In genomic region chr9:109181284-109181683, GRCh38 we compare ENCODE assay signal across 12 cellular contexts. TPM values are rescaled to one million over a fixed set of nuclear protein-coding genes. Genes with fewer than 3 reads are reported as not detected.
DNase-seq lines count a peak whose midpoint lies in the region; ATAC-seq, FAIRE-seq and TF ChIP-seq lines count a peak whose summit lies in the region.
"Had no signal": no experiment of that assay in that cellular context is flagged by ENCODE, and none has a peak within 500 bp of the region (broad histone marks: within the 10 kb centered on the region; RNA-seq: fewer than 3 reads in every experiment).

No MANE protein-coding gene starts in this region.

- no peak overlapping the region for H3K4me3 Mint-ChIP-seq in activated naive CD8-positive, alpha-beta T cell treated with anti-CD3 and anti-CD28 coated beads for 36 hours
- H3K4me3 Mint-ChIP-seq in progenitor cell of endocrine pancreas (ENCODE audit: low read depth), result no peak overlapping the region
- H3K4me3 Mint-ChIP-seq: neural crest cell had no signal

- peak; percentile 61 for FAIRE-seq in GM12892 (lab: Jason Lieb, UNC)
- FAIRE-seq: endometrium had no signal

- TF ChIP-seq CTCF in progenitor cell of endocrine pancreas (IDR thresholded peaks at IDR 0.05; ENCODE audit: unreplicated experiment), result no peak

- peaks cover 13% of the 10 kb centered on the region for H3K4me1 Mint-ChIP-seq in activated naive CD8-positive, alpha-beta T cell treated with anti-CD3 and anti-CD28 coated beads for 36 hours
- H3K4me1 Mint-ChIP-seq in progenitor cell of endocrine pancreas (ENCODE audit: low read depth), result no peaks in the 10 kb centered on the region

- no peak overlapping the region for H3K27ac Mint-ChIP-seq in activated naive CD8-positive, alpha-beta T cell treated with anti-CD3 and anti-CD28 coated beads for 36 hours
- no peak overlapping the region for H3K27ac Mint-ChIP-seq in progenitor cell of endocrine pancreas

- H3K9me3 Mint-ChIP-seq in activated naive CD8-positive, alpha-beta T cell treated with anti-CD3 and anti-CD28 coated beads for 36 hours, result peaks cover 3% of the 10 kb centered on the region
- no peaks in the 10 kb centered on the region for H3K9me3 Mint-ChIP-seq in progenitor cell of endocrine pancreas (ENCODE audit: low read depth)
- H3K9me3 Mint-ChIP-seq: neural crest cell had no signal

- DNase-seq in GM12892 (ENCODE audit: insufficient read length) (peak; percentile 41), DMS153 (lab: John Stamatoyannopoulos, UW) (no peak), OCI-M1 (lab: John Stamatoyannopoulos, UW) (no peak), UCSD-AML1 (lab: John Stamatoyannopoulos, UW; ENCODE audit: unreplicated experiment) (no peak), progenitor cell of endocrine pancreas (ENCODE audit: low spot score, unreplicated experiment) (no peak)
- DNase-seq in activated naive CD8-positive, alpha-beta T cell treated with anti-CD3 and anti-CD28 coated beads for 36 hours, result peak; percentile 55
- DNase-seq: Calu3, NCI-H345 had no signal

- no peak for TF ChIP-seq POLR2A in GM12892 (IDR thresholded peaks at IDR 0.05; ENCODE audit: low read depth, low read length)

- peaks cover 2% of the 10 kb centered on the region for H3K36me3 Mint-ChIP-seq in activated naive CD8-positive, alpha-beta T cell treated with anti-CD3 and anti-CD28 coated beads for 36 hours
- H3K36me3 Mint-ChIP-seq in progenitor cell of endocrine pancreas (ENCODE audit: insufficient read depth), result no peaks in the 10 kb centered on the region

- peaks cover 8% of the 10 kb centered on the region for H3K27me3 Mint-ChIP-seq in activated naive CD8-positive, alpha-beta T cell treated with anti-CD3 and anti-CD28 coated beads for 36 hours
- peaks cover 13% of the 10 kb centered on the region for H3K27me3 Mint-ChIP-seq in progenitor cell of endocrine pancreas

- ATAC-seq in GM19467 (IDR thresholded peaks at IDR 0.05; ENCODE audit: unreplicated experiment) (peak; percentile 55), HG03354 (IDR thresholded peaks at IDR 0.05; ENCODE audit: poor library complexity, severe bottlenecking, unreplicated experiment) (peak; percentile 72)

RNA-seq across cellular contexts. Expression of gene FRRS1L, which starts 14.2 kb away (rescaled TPM):
- not detected for polyA plus RNA-seq in GM12892 (2012; ENCODE audit: missing spikeins)
- total RNA-seq in activated naive CD8-positive, alpha-beta T cell treated with anti-CD3 and anti-CD28 coated beads for 36 hours, result not detected
- 4.9 and 6.1 TPM in 2 replicates for total RNA-seq in progenitor cell of endocrine pancreas
- total RNA-seq: Calu3 had no signal

Comparison
In these comparisons a context has a peak if more than half of its experiments do, and no peak if none do; other contexts are left out.
1. DNase-seq: peak in GM12892 (single experiment) and activated naive CD8-positive, alpha-beta T cell treated with anti-CD3 and anti-CD28 coated beads for 36 hours (single experiment); none in DMS153 (single experiment), OCI-M1 (single experiment), UCSD-AML1 (single experiment) and progenitor cell of endocrine pancreas (single experiment).